Comparison of ENCODE assay signal across 10 cellular contexts in the genomic region with DNA sequence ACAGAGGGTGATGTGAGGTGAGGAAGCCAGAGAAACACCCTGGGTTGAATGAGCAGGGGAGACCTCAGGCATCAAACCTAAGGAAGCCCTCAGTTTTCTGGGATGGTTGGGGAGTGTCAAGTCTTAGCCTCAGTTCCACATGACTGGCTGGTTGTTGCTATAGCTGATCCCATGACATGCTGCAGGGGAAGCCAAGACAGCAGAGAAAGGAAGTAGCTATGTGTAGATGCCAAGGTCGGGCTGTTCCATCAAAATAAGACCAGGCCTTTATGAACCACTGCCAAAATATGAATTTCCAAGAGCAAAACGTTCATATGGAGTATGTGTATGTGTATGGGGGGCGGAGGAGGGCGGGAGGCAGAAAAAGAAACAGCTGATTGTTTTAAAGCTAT. TPM values are rescaled to one million over a fixed set of nuclear protein-coding genes. Genes with fewer than 3 reads are reported as not detected.
DNase-seq lines count a peak whose midpoint lies in the region; ATAC-seq, FAIRE-seq and TF ChIP-seq lines count a peak whose summit lies in the region.
"Had no signal": no experiment of that assay in that cellular context is flagged by ENCODE, and none has a peak within 500 bp of the region (broad histone marks: within the 10 kb centered on the region; RNA-seq: fewer than 3 reads in every experiment).

No MANE protein-coding gene starts in this region.

- TF ChIP-seq CTCF in MCF 10A (IDR thresholded peaks at IDR 0.05; ENCODE audit: unreplicated experiment) (no peak), D721Med (IDR thresholded peaks at IDR 0.05; ENCODE audit: insufficient read depth, missing control alignments) (no peak)

- H3K9me3 Mint-ChIP-seq in MCF 10A (ENCODE audit: unreplicated experiment) = no peaks in the 10 kb centered on the region
- H3K9me3 Mint-ChIP-seq: stimulated activated memory B cell treated with anti-CD40 and anti-IgM and Interleukin-4, amounts not matched to agents 10 μg/mL and 1 μg/mL and 100 μg/mL, for 72 hours had no signal

- no TSS peak for BruUV-seq in MCF 10A (replicated peaks; lab: Mats Ljungman, UMichigan)

- peak overlapping the region; percentile 93 for H3K27ac Mint-ChIP-seq in MCF 10A (ENCODE audit: low read depth, unreplicated experiment)
- H3K27ac Mint-ChIP-seq: stimulated activated memory B cell treated with anti-CD40 and anti-IgM and Interleukin-4, amounts not matched to agents 10 μg/mL and 1 μg/mL and 100 μg/mL, for 72 hours had no signal

- H3K4me3 Mint-ChIP-seq in MCF 10A (ENCODE audit: unreplicated experiment) = peak overlapping the region; percentile 63
- H3K4me3 Mint-ChIP-seq: stimulated activated memory B cell treated with anti-CD40 and anti-IgM and Interleukin-4, amounts not matched to agents 10 μg/mL and 1 μg/mL and 100 μg/mL, for 72 hours had no signal

- H3K36me3 Mint-ChIP-seq in MCF 10A (ENCODE audit: insufficient read depth, unreplicated experiment) = peaks cover 74% of the 10 kb centered on the region

- no peak for FAIRE-seq in D721Med (lab: Jason Lieb, UNC)
- FAIRE-seq: G401.6 had no signal

- CTCF ChIA-PET in MCF 10A (lab: Yijun Ruan, JAX) = interaction anchor here (1.0 to 1.8 kb wide), 4 partner anchors 9 to 19 kb away, joined by 3 to 10 read pairs (median 8); no protein-coding TSS in a partner anchor

- DNase-seq in HCEC 1CT (peak; percentile 52), MCF 10A (ENCODE audit: unreplicated experiment) (peak; percentile 55), hippocampal formation (lab: John Stamatoyannopoulos, UW) (peak; percentile 35 to 39), sciatic nerve (ENCODE audit: low spot score) (no peak), D721Med (ENCODE audit: insufficient read length, low spot score) (no peak)

- POLR2A ChIA-PET in MCF 10A (lab: Yijun Ruan, JAX) = interaction anchor here (0.6 to 16.2 kb wide), 6 partner anchors 10 to 90 kb away, joined by 3 to 409 read pairs (median 8); a partner anchor contains a TSS

- intact Hi-C loops in MCF 10A (cut with micrococcal nuclease) = no loop called here
- intact Hi-C loops in sciatic nerve (cut with DNase I) = no loop called here

- no peaks in the 10 kb centered on the region for H3K27me3 Mint-ChIP-seq in MCF 10A (ENCODE audit: insufficient read depth, unreplicated experiment)
- H3K27me3 Mint-ChIP-seq: stimulated activated memory B cell treated with anti-CD40 and anti-IgM and Interleukin-4, amounts not matched to agents 10 μg/mL and 1 μg/mL and 100 μg/mL, for 72 hours had no signal

- H3K4me1 Mint-ChIP-seq in MCF 10A (ENCODE audit: insufficient read depth, unreplicated experiment) = peaks cover 72% of the 10 kb centered on the region

- ATAC-seq in sciatic nerve (peak; percentile 88), HG03095 (IDR thresholded peaks at IDR 0.05; ENCODE audit: unreplicated experiment) (no peak), GM19395 (IDR thresholded peaks at IDR 0.05; ENCODE audit: unreplicated experiment) (no peak), GM21717 (IDR thresholded peaks at IDR 0.05; ENCODE audit: unreplicated experiment) (no peak)
- ATAC-seq: stimulated activated memory B cell treated with anti-CD40 and anti-IgM and Interleukin-4, amounts not matched to agents 10 μg/mL and 1 μg/mL and 100 μg/mL, for 72 hours had no signal

RNA-seq across cellular contexts. Expression of a gene that starts 11.6 kb away (rescaled TPM):
- total RNA-seq in MCF 10A (2022) = 597 and 618 TPM in 2 replicates
- total RNA-seq in sciatic nerve = 679 TPM

RNA-seq across cellular contexts. Expression of a gene that starts 24.0 kb away (rescaled TPM):
- total RNA-seq in MCF 10A (2022) = 2.8 and 2.9 TPM in 2 replicates
- total RNA-seq in sciatic nerve = not detected

RNA-seq across cellular contexts. Expression of a gene that starts 49.7 kb away (rescaled TPM):
- total RNA-seq in MCF 10A (2022) (20.1 and 22.7 TPM in 2 replicates), sciatic nerve (39.2 TPM)

Comparison
In these comparisons a context has a peak if more than half of its experiments do, and no peak if none do; other contexts are left out.
1. DNase-seq: peak in HCEC 1CT (single experiment), MCF 10A (single experiment) and hippocampal formation (2 of 2); none in sciatic nerve (single experiment) and D721Med (single experiment).